In genomic region chr9:26706223-26706622, GRCh38 we compare ENCODE assay signal across 17 cellular contexts.
DNase-seq lines count a peak whose midpoint lies in the region; ATAC-seq and TF ChIP-seq lines count a peak whose summit lies in the region.
"Had no signal": no experiment of that assay in that cellular context is flagged by ENCODE, and none has a peak within 500 bp of the region (broad histone marks: within the 10 kb centered on the region; RNA-seq: fewer than 3 reads in every experiment).

No MANE protein-coding gene starts in this region.

- no TSS peak for BruUV-seq in PC-3 (replicated peaks; lab: Mats Ljungman, UMichigan)

- ATAC-seq in stimulated activated naive CD8-positive, alpha-beta T cell treated with anti-CD3 and anti-CD28 coated beads, Interleukin-15, Interleukin-2, amounts not matched to agents 100 U/mL and 50 U/mL, for 24 hours: peak; percentile 36
- no peak for ATAC-seq in stimulated activated naive CD8-positive, alpha-beta T cell treated with anti-CD3 and anti-CD28 coated beads, Interleukin-15, amount 100 ng/mL, for 72 hours
- peak; percentile 79 for ATAC-seq in PC-3
- no peak for ATAC-seq in HG03097 (IDR thresholded peaks at IDR 0.05; ENCODE audit: low FRiP score, unreplicated experiment)
- no peak for ATAC-seq in HG03175 (IDR thresholded peaks at IDR 0.05; ENCODE audit: unreplicated experiment)

- H3K4me2 ChIP-seq in PC-3 (ENCODE audit: low read length): no peak overlapping the region

- 0 out of 2 replicates have a peak, but pooled peaks cover 3% of the 10 kb centered on the region for H3K27me3 ChIP-seq in PC-3 (ENCODE audit: low read length)

- H3K9ac ChIP-seq in PC-3 (ENCODE audit: low read length): no peak overlapping the region

- no peaks in the 10 kb centered on the region for H4K20me1 ChIP-seq in PC-3 (ENCODE audit: low read length)

- no peaks in the 10 kb centered on the region for H3K9me2 ChIP-seq in PC-3 (replicated peaks; ENCODE audit: low read length)

- no peaks in the 10 kb centered on the region for H3K36me3 ChIP-seq in PC-3 (ENCODE audit: low read depth, low read length)
- H3K36me3 ChIP-seq: HAP-1 had no signal

- POLR2A ChIA-PET in PC-3 (lab: Charles Lee; ENCODE audit: unreplicated experiment): no interaction called here

- H3K27ac ChIP-seq in PC-3 (ENCODE audit: low read length) (no peak overlapping the region), epithelial cell of prostate (no peak overlapping the region)

- no peak for TF ChIP-seq CTCF in PC-3 (conservative IDR thresholded peaks at IDR 0.05; ENCODE audit: low read depth, low read length)

- no peak overlapping the region for H2AFZ ChIP-seq in PC-3 (ENCODE audit: low read length)

- CTCF ChIA-PET in PC-3 (lab: Charles Lee): no interaction called here

- no peaks in the 10 kb centered on the region for H3K9me3 ChIP-seq in PC-3 (ENCODE audit: low read length)
- H3K9me3 ChIP-seq: HAP-1 had no signal

- H3K9me3 Mint-ChIP-seq in stimulated activated naive CD8-positive, alpha-beta T cell treated with anti-CD3 and anti-CD28 coated beads, Interleukin-15, amount 100 ng/mL, for 72 hours: peaks cover 0 to 4% of the 10 kb centered on the region in 2 donors
- H3K9me3 Mint-ChIP-seq: CD4-positive, alpha-beta T cell had no signal

- H3K27ac Mint-ChIP-seq in stimulated activated naive CD8-positive, alpha-beta T cell treated with anti-CD3 and anti-CD28 coated beads, Interleukin-15, amount 100 ng/mL, for 72 hours: no peak overlapping the region
- H3K27ac Mint-ChIP-seq: B cell; CD4-positive, alpha-beta T cell had no signal

- no peaks in the 10 kb centered on the region for H3K79me2 ChIP-seq in PC-3 (ENCODE audit: low read length)

- H3K4me3 ChIP-seq in PC-3 (ENCODE audit: low read length): no peak overlapping the region
- H3K4me3 ChIP-seq: HAP-1 had no signal

- no peaks in the 10 kb centered on the region for H3K4me1 Mint-ChIP-seq in stimulated activated naive CD8-positive, alpha-beta T cell treated with anti-CD3 and anti-CD28 coated beads, Interleukin-15, amount 100 ng/mL, for 72 hours
- H3K4me1 Mint-ChIP-seq: B cell had no signal

- peaks cover 5% of the 10 kb centered on the region for H3K27me3 Mint-ChIP-seq in stimulated activated naive CD8-positive, alpha-beta T cell treated with anti-CD3 and anti-CD28 coated beads, Interleukin-15, amount 100 ng/mL, for 72 hours
- H3K27me3 Mint-ChIP-seq: CD4-positive, alpha-beta T cell had no signal

- H3F3A ChIP-seq in PC-3 (ENCODE audit: low read length, unreplicated experiment): no peaks in the 10 kb centered on the region

- H3K4me1 ChIP-seq in PC-3 (ENCODE audit: insufficient read depth, low read length): no peaks in the 10 kb centered on the region
- H3K4me1 ChIP-seq: HAP-1 had no signal

- intact Hi-C loops in PC-3 (cut with micrococcal nuclease): no loop called here

- no peak for DNase-seq in stimulated activated naive CD8-positive, alpha-beta T cell treated with anti-CD3 and anti-CD28 coated beads, Interleukin-15, Interleukin-2, amounts not matched to agents 100 U/mL and 50 U/mL, for 24 hours
- DNase-seq in stimulated activated naive CD8-positive, alpha-beta T cell treated with anti-CD3 and anti-CD28 coated beads, Interleukin-15, amount 100 ng/mL, for 72 hours: no peak
- DNase-seq in PC-3 (peak; percentile 18), epithelial cell of prostate (ENCODE audit: low read depth, low spot score) (peak; percentile 5), Kasumi-1 (lab: John Stamatoyannopoulos, UW) (no peak)
- DNase-seq: C1 segment of cervical spinal cord; Calu3; CD4-positive, alpha-beta T cell; DMS 273 treated with DMSO at 0.1 percent for 48 hours; DND-41; GF-D8; IMR-90; KBM-7 had no signal

- no peak overlapping the region for H3K4me3 Mint-ChIP-seq in stimulated activated naive CD8-positive, alpha-beta T cell treated with anti-CD3 and anti-CD28 coated beads, Interleukin-15, amount 100 ng/mL, for 72 hours
- H3K4me3 Mint-ChIP-seq: B cell; CD4-positive, alpha-beta T cell had no signal

Comparison
In these comparisons a context has a peak if more than half of its experiments do, and no peak if none do; other contexts are left out.
1. ATAC-seq: peak in stimulated activated naive CD8-positive, alpha-beta T cell treated with anti-CD3 and anti-CD28 coated beads, Interleukin-15, Interleukin-2, amounts not matched to agents 100 U/mL and 50 U/mL, for 24 hours (single experiment) and PC-3 (single experiment); none in stimulated activated naive CD8-positive, alpha-beta T cell treated with anti-CD3 and anti-CD28 coated beads, Interleukin-15, amount 100 ng/mL, for 72 hours (single experiment), HG03097 (single experiment) and HG03175 (single experiment).
2. DNase-seq: peak in PC-3 (single experiment) and epithelial cell of prostate (single experiment); none in stimulated activated naive CD8-positive, alpha-beta T cell treated with anti-CD3 and anti-CD28 coated beads, Interleukin-15, Interleukin-2, amounts not matched to agents 100 U/mL and 50 U/mL, for 24 hours (single experiment), stimulated activated naive CD8-positive, alpha-beta T cell treated with anti-CD3 and anti-CD28 coated beads, Interleukin-15, amount 100 ng/mL, for 72 hours (0 of 2) and Kasumi-1 (0 of 2).